1 cellular context compared by ENCODE assay signal in genomic region chr20:44253528-44253927, GRCh38.
TF ChIP-seq lines count a peak whose summit lies in the region.

No MANE protein-coding gene starts in this region.

TF ChIP-seq in HepG2, 621 proteins besides CTCF, POLR2A, EP300 and RAD21 (continued from another document):
- 0 out of 2 replicates have a peak, but pooled peaks have one; percentile 37 for TF ChIP-seq ZNF687 (CRISPR knock-in tag; IDR thresholded peaks at IDR 0.05)
